In genomic region chr7:84939888-84940287, GRCh38 we compare ENCODE assay signal across 1 cellular context.
TF ChIP-seq lines count a peak whose summit lies in the region.

No MANE protein-coding gene starts in this region.

TF ChIP-seq in IMR-90, 13 proteins besides CTCF, POLR2A, EP300 and RAD21 (continued from another document):
- TF ChIP-seq USF2 (IDR thresholded peaks at IDR 0.05; ENCODE audit: low read depth, low read length), result no peak
- TF ChIP-seq FOS (IDR thresholded peaks at IDR 0.05; ENCODE audit: low read depth, low read length), result no peak
- TF ChIP-seq CHD1 (IDR thresholded peaks at IDR 0.05; ENCODE audit: low read depth, low read length), result no peak
